In genomic region chr17:1169913-1170312, GRCh38 we compare ENCODE assay signal across 17 cellular contexts.
"Had no signal": no experiment of that assay in that cellular context is flagged by ENCODE, and none has a peak within 500 bp of the region (broad histone marks: within the 10 kb centered on the region; RNA-seq: fewer than 3 reads in every experiment).

No MANE protein-coding gene starts in this region.

- H3K9me3 ChIP-seq: heart right ventricle, pancreas, right lobe of liver, suprapubic skin, thyroid gland, upper lobe of left lung, uterus had no signal

- H3K4me1 ChIP-seq: pancreas, right lobe of liver had no signal

- H3K27ac Mint-ChIP-seq: dendritic cell treated with granulocyte-macrophage colony-stimulating factor and Interleukin-4, amounts not matched to agents 40 ng/mL and 50 ng/mL, for 4 days; progenitor cell of endocrine pancreas; stimulated activated effector memory CD8-positive, alpha-beta T cell treated with anti-CD3 and anti-CD28 coated beads, Interleukin-12 subunit alpha, Interleukin-12 subunit beta, amount 100 ng/mL, for 72 hours had no signal

- H3K4me3 Mint-ChIP-seq: dendritic cell treated with granulocyte-macrophage colony-stimulating factor and Interleukin-4, amounts not matched to agents 40 ng/mL and 50 ng/mL, for 4 days; stimulated activated effector memory CD8-positive, alpha-beta T cell treated with anti-CD3 and anti-CD28 coated beads, Interleukin-12 subunit alpha, Interleukin-12 subunit beta, amount 100 ng/mL, for 72 hours had no signal

- H3K27me3 Mint-ChIP-seq: dendritic cell treated with granulocyte-macrophage colony-stimulating factor and Interleukin-4, amounts not matched to agents 40 ng/mL and 50 ng/mL, for 4 days; naive B cell had no signal

- ATAC-seq: heart right ventricle; pancreas; right lobe of liver; stimulated activated effector memory CD8-positive, alpha-beta T cell treated with anti-CD3 and anti-CD28 coated beads, Interleukin-12 subunit alpha, Interleukin-12 subunit beta, amount 100 ng/mL, for 72 hours; stimulated activated naive CD8-positive, alpha-beta T cell treated with anti-CD3 and anti-CD28 coated beads, Interleukin-15, Interleukin-2, amounts not matched to agents 100 U/mL and 50 U/mL, for 24 hours had no signal

- H3K4me3 ChIP-seq: heart right ventricle, pancreas, right lobe of liver, suprapubic skin, thyroid gland, upper lobe of left lung, uterus had no signal

- H3K27me3 ChIP-seq: heart right ventricle, pancreas, right lobe of liver, suprapubic skin, thyroid gland, upper lobe of left lung, uterus had no signal

- DNase-seq: foreskin melanocyte; heart right ventricle; kidney glomerular epithelial cell; mesendoderm; naive B cell; pancreas; right lobe of liver; stimulated activated CD4-positive, alpha-beta T cell treated with anti-CD3 and anti-CD28 coated beads, Interleukin-4, amount 100 ng/mL, for 1 hour; stimulated activated CD8-positive, alpha-beta memory T cell treated with anti-CD3 and anti-CD28 coated beads, Interleukin-4, amount 100 ng/mL, for 48 hours; stimulated activated naive CD8-positive, alpha-beta T cell treated with anti-CD3 and anti-CD28 coated beads, Interleukin-15, Interleukin-2, amounts not matched to agents 100 U/mL and 50 U/mL, for 24 hours; thyroid gland; upper lobe of left lung; uterus had no signal

- H3K9me3 Mint-ChIP-seq: dendritic cell treated with granulocyte-macrophage colony-stimulating factor and Interleukin-4, amounts not matched to agents 40 ng/mL and 50 ng/mL, for 4 days; naive B cell; stimulated activated effector memory CD8-positive, alpha-beta T cell treated with anti-CD3 and anti-CD28 coated beads, Interleukin-12 subunit alpha, Interleukin-12 subunit beta, amount 100 ng/mL, for 72 hours had no signal

- H3K36me3 ChIP-seq: pancreas, right lobe of liver, thyroid gland, upper lobe of left lung, uterus had no signal

- H3K36me3 Mint-ChIP-seq: naive B cell; stimulated activated effector memory CD8-positive, alpha-beta T cell treated with anti-CD3 and anti-CD28 coated beads, Interleukin-12 subunit alpha, Interleukin-12 subunit beta, amount 100 ng/mL, for 72 hours had no signal

- H3K27ac ChIP-seq: heart right ventricle, pancreas, right lobe of liver, suprapubic skin, thyroid gland, upper lobe of left lung, uterus had no signal
